10 cellular contexts compared by ENCODE assay signal in genomic region chr19:3357731-3358391, GRCh38. TPM values are rescaled to one million over a fixed set of nuclear protein-coding genes. Genes with fewer than 3 reads are reported as not detected.
A peak's percentile ranks its signal among the peaks of the same experiment; 100 is the strongest.
DNase-seq lines count a peak whose midpoint lies in the region; ATAC-seq and TF ChIP-seq lines count a peak whose summit lies in the region.
"Had no signal": no experiment of that assay in that cellular context is flagged by ENCODE, and none has a peak within 500 bp of the region (broad histone marks: within the 10 kb centered on the region; RNA-seq: fewer than 3 reads in every experiment).

No MANE protein-coding gene starts in this region.

- H3K27ac ChIP-seq in Panc1 (ENCODE audit: low read length) (peak overlapping the region; percentile 48; the same call in 1 of the 2 replicates), OCI-LY7 (ENCODE audit: low read depth, low read length, poor library complexity, severe bottlenecking) (no peak overlapping the region)
- H3K27ac ChIP-seq: neutrophil had no signal

- ATAC-seq in Panc1: no peak
- ATAC-seq in effector memory CD8-positive, alpha-beta T cell (replicated peaks): peak; percentile 34
- no peak for ATAC-seq in HG02571 (IDR thresholded peaks at IDR 0.05; ENCODE audit: unreplicated experiment)

- H3K9me3 ChIP-seq in Panc1 (ENCODE audit: control insufficient read depth, insufficient read depth, low read depth, low read length) (no peaks in the 10 kb centered on the region), OCI-LY7 (ENCODE audit: low read length) (no peaks in the 10 kb centered on the region)
- H3K9me3 ChIP-seq: neutrophil had no signal

- H3K4me3 ChIP-seq in Panc1 (ENCODE audit: low read depth in 2 of 2, low read length in 2 of 2) (peak overlapping the region; percentile 48 to 57), OCI-LY7 (ENCODE audit: low read depth, low read length, poor library complexity, severe bottlenecking) (no peak overlapping the region)

- H3K4me1 Mint-ChIP-seq in Calu3 (ENCODE audit: low read depth, unreplicated experiment): peaks cover 13% of the 10 kb centered on the region
- H3K4me1 Mint-ChIP-seq in effector memory CD8-positive, alpha-beta T cell (ENCODE audit: low read depth in 2 of 2): peaks cover 26 to 31% of the 10 kb centered on the region in 2 donors

- no peak overlapping the region for H2AFZ ChIP-seq in OCI-LY7 (ENCODE audit: low read length)

- no peaks in the 10 kb centered on the region for H3K9me2 ChIP-seq in OCI-LY7 (ENCODE audit: insufficient read depth, low read length)

- peaks cover 27% of the 10 kb centered on the region for H3K36me3 Mint-ChIP-seq in Calu3 (ENCODE audit: insufficient read depth, unreplicated experiment)
- peaks cover 26% of the 10 kb centered on the region for H3K36me3 Mint-ChIP-seq in effector memory CD8-positive, alpha-beta T cell (ENCODE audit: insufficient read depth)

- H3K36me3 ChIP-seq in Panc1 (ENCODE audit: control insufficient read depth, insufficient read depth, low read length) (no peaks in the 10 kb centered on the region), OCI-LY7 (ENCODE audit: insufficient read depth, low read length) (no peaks in the 10 kb centered on the region)
- H3K36me3 ChIP-seq: neutrophil had no signal

- H3K4me3 Mint-ChIP-seq in Calu3 (ENCODE audit: low read depth, unreplicated experiment): peak overlapping the region; percentile 74
- peak overlapping the region; percentile 94 for H3K4me3 Mint-ChIP-seq in effector memory CD8-positive, alpha-beta T cell

- H3K27ac Mint-ChIP-seq in Calu3 (ENCODE audit: unreplicated experiment): no peak overlapping the region
- peak overlapping the region; percentile 93 for H3K27ac Mint-ChIP-seq in effector memory CD8-positive, alpha-beta T cell

- CTCF ChIA-PET in Calu3 (lab: Charles Lee) (no interaction called here), Panc1 (lab: Charles Lee) (no interaction called here), OCI-LY7 (lab: Charles Lee; ENCODE audit: unreplicated experiment) (no interaction called here)

- intact Hi-C loops in Calu3 (cut with micrococcal nuclease; ENCODE audit: unreplicated experiment): no loop called here
- intact Hi-C loops in Panc1 (cut with micrococcal nuclease; ENCODE audit: unreplicated experiment): no loop called here
- intact Hi-C loops in OCI-LY7 (cut with micrococcal nuclease; ENCODE audit: unreplicated experiment): no loop called here

- BruUV-seq in Calu3 (replicated peaks; lab: Mats Ljungman, UMichigan) (no TSS peak), Panc1 (replicated peaks; lab: Mats Ljungman, UMichigan) (no TSS peak), OCI-LY7 (replicated peaks; lab: Mats Ljungman, UMichigan) (no TSS peak)

- H4K20me1 ChIP-seq in OCI-LY7 (ENCODE audit: insufficient read depth, low read length): no peaks in the 10 kb centered on the region

- no peak for DNase-seq in Calu3
- DNase-seq in Panc1 (ENCODE audit: low read depth, low spot score): no peak
- peak; percentile 25 to 47 (median 29) for DNase-seq in effector memory CD8-positive, alpha-beta T cell
- DNase-seq in retina: peak; percentile 44
- DNase-seq in NCI-H748 (lab: John Stamatoyannopoulos, UW; ENCODE audit: unreplicated experiment): no peak
- no peak for DNase-seq in NCI-H1092 (lab: John Stamatoyannopoulos, UW)
- DNase-seq in OCI-LY7 (ENCODE audit: low spot score): no peak
- DNase-seq: dermis blood vessel endothelial cell had no signal

- POLR2A ChIA-PET in Panc1 (lab: Charles Lee) (no interaction called here), OCI-LY7 (lab: Charles Lee) (no interaction called here)

- TF ChIP-seq CTCF in Calu3 (IDR thresholded peaks at IDR 0.05; ENCODE audit: unreplicated experiment) (no peak), Panc1 (IDR thresholded peaks at IDR 0.05) (no peak), OCI-LY7 (conservative IDR thresholded peaks at IDR 0.05; ENCODE audit: low read length) (no peak)

- H3K4me1 ChIP-seq in Panc1 (ENCODE audit: control insufficient read depth, insufficient read depth, low read length) (peaks cover 10% of the 10 kb centered on the region), OCI-LY7 (ENCODE audit: insufficient read depth, low read length, poor library complexity, severe bottlenecking) (peaks cover 15% of the 10 kb centered on the region)

- no peak overlapping the region for H3K4me2 ChIP-seq in OCI-LY7 (ENCODE audit: low read length)

- H3K79me2 ChIP-seq in OCI-LY7 (ENCODE audit: insufficient read depth, low read depth, low read length): no peaks in the 10 kb centered on the region

- in situ Hi-C loops in Panc1 (cut with HindIII; ENCODE audit: low pct_unique_long_range_greater_than_20kb, low sequenced_read_pairs): no loop called here

- H3K27me3 ChIP-seq in Panc1 (ENCODE audit: control insufficient read depth, insufficient read depth, low read length): no peaks in the 10 kb centered on the region

- no peaks in the 10 kb centered on the region for H3K27me3 Mint-ChIP-seq in Calu3 (ENCODE audit: unreplicated experiment)
- no peaks in the 10 kb centered on the region for H3K27me3 Mint-ChIP-seq in effector memory CD8-positive, alpha-beta T cell

- no peaks in the 10 kb centered on the region for H3K9me3 Mint-ChIP-seq in Calu3 (ENCODE audit: low read depth, unreplicated experiment)
- H3K9me3 Mint-ChIP-seq in effector memory CD8-positive, alpha-beta T cell: no peaks in the 10 kb centered on the region

RNA-seq across cellular contexts. Expression of gene NFIC, which starts 8.5 kb away (rescaled TPM):
- total RNA-seq in Calu3 (2022) (56.3 and 60.5 TPM in 2 replicates), Panc1 (2021; ENCODE audit: unreplicated experiment) (120 TPM), OCI-LY7 (2022) (1.5 and 1.8 TPM in 2 replicates)
- polyA plus RNA-seq in Panc1 (2012; ENCODE audit: insufficient read length): 56.0 TPM
- 1.0 and 1.7 TPM in 2 replicates for total RNA-seq in OCI-LY7 (2014; rRNA removed; shearing (Covaris generic))

Comparison
In these comparisons a context has a peak if more than half of its experiments do, and no peak if none do; other contexts are left out.
1. DNase-seq: peak in effector memory CD8-positive, alpha-beta T cell (3 of 3) and retina (single experiment); none in Calu3 (single experiment), Panc1 (single experiment), NCI-H748 (single experiment), NCI-H1092 (single experiment) and OCI-LY7 (single experiment).
2. RNA of gene NFIC, which starts 8.5 kb away (total RNA-seq): 120 TPM in Panc1 (single experiment) and 56.3 to 60.5 TPM in Calu3; 1.0 to 1.8 TPM in OCI-LY7; every median in the first group is over 10 times any median in the second.